ENCODE assay signal across 8 cellular contexts in the genomic region with DNA sequence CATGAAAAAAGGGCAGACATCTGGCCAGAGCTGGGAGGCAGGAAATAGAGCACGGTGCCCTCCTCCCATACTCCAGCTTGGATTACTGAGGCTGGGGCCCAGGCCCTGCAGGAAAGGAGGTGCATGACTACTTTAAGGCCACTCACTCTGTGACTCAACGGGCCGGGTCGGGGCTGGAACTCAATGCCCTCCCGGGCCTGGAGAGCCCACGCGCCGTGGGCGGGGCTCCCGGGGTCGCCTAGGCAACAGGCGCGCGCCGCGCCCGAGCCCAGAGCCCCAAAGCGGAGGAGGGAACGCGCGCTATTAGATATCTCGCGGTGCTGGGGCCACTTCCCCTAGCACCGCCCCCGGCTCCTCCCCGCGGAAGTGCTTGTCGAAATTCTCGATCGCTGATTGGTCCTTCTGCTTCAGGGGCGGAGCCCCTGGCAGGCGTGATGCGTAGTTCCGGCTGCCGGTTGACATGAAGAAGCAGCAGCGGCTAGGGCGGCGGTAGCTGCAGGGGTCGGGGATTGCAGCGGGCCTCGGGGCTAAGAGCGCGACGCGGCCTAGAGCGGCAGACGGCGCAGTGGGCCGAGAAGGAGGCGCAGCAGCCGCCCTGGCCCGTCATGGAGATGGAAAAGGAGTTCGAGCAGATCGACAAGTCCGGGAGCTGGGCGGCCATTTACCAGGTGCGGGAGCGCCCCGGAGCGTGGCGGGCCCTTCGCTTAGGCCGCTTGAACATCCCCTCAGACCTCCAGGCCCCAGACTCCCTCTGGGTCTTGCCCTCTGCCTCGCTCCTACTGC. TPM values are rescaled to one million over a fixed set of nuclear protein-coding genes. Genes with fewer than 3 reads are reported as not detected.
A peak's percentile ranks its signal among the peaks of the same experiment; 100 is the strongest.
DNase-seq lines count a peak whose midpoint lies in the region; ATAC-seq and TF ChIP-seq lines count a peak whose summit lies in the region.

A gene (plus strand): TSS at position 461 of the 783 bp plus-strand sequence. CDS start 145 bp downstream, at position 606.

- H3K4me1 Mint-ChIP-seq in nephron progenitor cell = peaks cover 61% of the 10 kb centered on the region
- peaks cover 38% of the 10 kb centered on the region for H3K4me1 Mint-ChIP-seq in stimulated activated naive CD8-positive, alpha-beta T cell treated with anti-CD3 and anti-CD28 coated beads, Interleukin-15, amount 100 ng/mL, for 72 hours

- H3K4me3 ChIP-seq in H7 (ENCODE audit: insufficient read depth, low read depth, low read length) (peak within 1 kb of the TSS; percentile 98), MG63 (peak within 1 kb of the TSS; percentile 94), fibroblast of the aortic adventitia (ENCODE audit: low read depth, low read length) (peak within 1 kb of the TSS; percentile 93)

- H3K27ac Mint-ChIP-seq in nephron progenitor cell = peak within 1 kb of the TSS; percentile 92
- peak within 1 kb of the TSS; percentile 95 to 98 for H3K27ac Mint-ChIP-seq in stimulated activated naive CD8-positive, alpha-beta T cell treated with anti-CD3 and anti-CD28 coated beads, Interleukin-15, amount 100 ng/mL, for 72 hours

- peak within 1 kb of the TSS; percentile 93 for H3K4me3 Mint-ChIP-seq in nephron progenitor cell
- H3K4me3 Mint-ChIP-seq in stimulated activated naive CD8-positive, alpha-beta T cell treated with anti-CD3 and anti-CD28 coated beads, Interleukin-15, amount 100 ng/mL, for 72 hours = peak within 1 kb of the TSS; percentile 94 to 97

- H3K9me3 Mint-ChIP-seq in nephron progenitor cell = no peaks in the 10 kb centered on the region
- H3K9me3 Mint-ChIP-seq in stimulated activated naive CD8-positive, alpha-beta T cell treated with anti-CD3 and anti-CD28 coated beads, Interleukin-15, amount 100 ng/mL, for 72 hours = no peaks in the 10 kb centered on the region

- peak; percentile 96 for ATAC-seq in stimulated activated naive CD8-positive, alpha-beta T cell treated with anti-CD3 and anti-CD28 coated beads, Interleukin-15, amount 100 ng/mL, for 72 hours

- DNase-seq in ELR (ENCODE audit: low read depth) (peak; percentile 100), H7 (peak; percentile 97), MG63 (peak; percentile 98), SHP77 treated with DMSO at 0.1 percent for 48 hours (lab: John Stamatoyannopoulos, UW) (peak; percentile 90), fibroblast of the aortic adventitia (ENCODE audit: low read depth) (peak; percentile 98), nephron progenitor cell (peak; percentile 99)
- peak; percentile 99 for DNase-seq in activated effector memory CD4-positive, alpha-beta T cell treated with anti-CD3 and anti-CD28 coated beads, Interleukin-2, amount 50 U/mL, for 16 hours
- peak; percentile 98 to 99 for DNase-seq in stimulated activated naive CD8-positive, alpha-beta T cell treated with anti-CD3 and anti-CD28 coated beads, Interleukin-15, amount 100 ng/mL, for 72 hours

- H3K9me3 ChIP-seq in MG63 = no peaks in the 10 kb centered on the region

- no peaks in the 10 kb centered on the region for H3K36me3 Mint-ChIP-seq in nephron progenitor cell (ENCODE audit: low read depth)

- TF ChIP-seq CTCF in fibroblast of the aortic adventitia (IDR thresholded peaks at IDR 0.05; ENCODE audit: insufficient read depth, low read length) (peak; percentile 24), nephron progenitor cell (IDR thresholded peaks at IDR 0.05) (no peak)

- peaks cover 3% of the 10 kb centered on the region for H3K27me3 Mint-ChIP-seq in nephron progenitor cell (ENCODE audit: low read depth, poor library complexity)
- no peaks in the 10 kb centered on the region for H3K27me3 Mint-ChIP-seq in stimulated activated naive CD8-positive, alpha-beta T cell treated with anti-CD3 and anti-CD28 coated beads, Interleukin-15, amount 100 ng/mL, for 72 hours

- no peaks in the 10 kb centered on the region for H3K27me3 ChIP-seq in H7 (ENCODE audit: control insufficient read depth, insufficient read depth, low read length)
- H3K27me3 ChIP-seq in MG63 = no peaks in the 10 kb centered on the region

- H3K36me3 ChIP-seq in H7 (replicated peaks; ENCODE audit: control insufficient read depth, insufficient read depth, low read length) = no peaks in the 10 kb centered on the region
- peaks cover 3% of the 10 kb centered on the region; the same call in 1 of the 2 replicates for H3K36me3 ChIP-seq in MG63

RNA-seq across cellular contexts. Expression of the gene that starts here (rescaled TPM):
- total RNA-seq in H7 (2014; rRNA removed; shearing (Covaris generic)) = 33.0 and 38.7 TPM in 2 replicates
- 35.3 and 37.1 TPM in 2 replicates for total RNA-seq in MG63 (2014; rRNA removed; shearing (Covaris generic); ENCODE audit: low replicate concordance)
- total RNA-seq in fibroblast of the aortic adventitia (ENCODE audit: low replicate concordance) = 19.9 and 32.4 TPM in 2 replicates

Comparison
In these comparisons a context has a peak if more than half of its experiments do, and no peak if none do; other contexts are left out.
1. Peak in every context shown above with its lines: DNase-seq, ATAC-seq and H3K4me3 ChIP-seq.